In the genomic region with DNA sequence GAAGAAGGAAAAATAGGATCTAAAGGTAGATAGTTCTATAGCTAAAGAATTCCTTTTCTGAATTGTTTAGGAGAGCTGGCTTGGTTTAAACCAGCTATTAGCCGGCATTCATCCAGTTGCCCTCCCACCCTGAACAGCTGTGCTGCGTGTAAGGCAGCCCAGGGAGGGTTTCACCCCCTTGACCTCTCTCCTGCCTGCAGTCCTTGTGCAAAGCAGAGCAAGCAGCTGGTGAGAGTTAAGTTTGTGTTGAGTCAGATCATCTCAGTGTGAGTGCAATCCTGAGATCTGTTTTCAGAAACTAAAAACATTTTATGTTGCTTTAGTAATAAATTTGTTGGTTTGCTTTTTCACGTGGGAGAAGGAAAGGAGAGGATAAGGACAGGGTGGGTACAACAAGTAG, we compare ENCODE assay signal across 9 cellular contexts. TPM values are rescaled to one million over a fixed set of nuclear protein-coding genes. Genes with fewer than 3 reads are reported as not detected.
DNase-seq lines count a peak whose midpoint lies in the region; ATAC-seq and TF ChIP-seq lines count a peak whose summit lies in the region.
"Had no signal": no experiment of that assay in that cellular context is flagged by ENCODE, and none has a peak within 500 bp of the region (broad histone marks: within the 10 kb centered on the region; RNA-seq: fewer than 3 reads in every experiment).

No MANE protein-coding gene starts in this region.

- no peak for ATAC-seq in activated CD4-positive, CD25-positive, alpha-beta regulatory T cell treated with anti-CD3 and anti-CD28 coated beads, Interleukin-2, amount 50 U/mL, for 24 hours
- ATAC-seq in HG03095 (IDR thresholded peaks at IDR 0.05; ENCODE audit: unreplicated experiment) = no peak

- TF ChIP-seq POLR2A in esophagus squamous epithelium (IDR thresholded peaks at IDR 0.05) (no peak), prostate gland (IDR thresholded peaks at IDR 0.05) (no peak)

- no peak overlapping the region for H3K4me3 ChIP-seq in esophagus squamous epithelium
- H3K4me3 ChIP-seq in prostate gland = no peak overlapping the region

- H3K27me3 ChIP-seq in esophagus squamous epithelium (no peaks in the 10 kb centered on the region), prostate gland (replicated peaks; ENCODE audit: insufficient read depth) (no peaks in the 10 kb centered on the region)
- H3K27me3 ChIP-seq: neutrophil had no signal

- peaks cover 38 to 83% (median 44%) of the 10 kb centered on the region in 3 donors for H3K4me1 ChIP-seq in esophagus squamous epithelium
- H3K4me1 ChIP-seq in prostate gland (replicated peaks) = peaks cover 19% of the 10 kb centered on the region

- TF ChIP-seq CTCF in esophagus squamous epithelium (IDR thresholded peaks at IDR 0.05) (no peak), prostate gland (IDR thresholded peaks at IDR 0.05) (no peak)

- DNase-seq in DMS 273 treated with DMSO at 0.1 percent for 48 hours (lab: John Stamatoyannopoulos, UW) (peak; percentile 28), RPMI8226 (peak; percentile 89), esophagus squamous epithelium (lab: John Stamatoyannopoulos, UW) (no peak), prostate gland (ENCODE audit: low spot score) (no peak), HuH-7.5 (ENCODE audit: low spot score) (no peak), NCI-H748 (lab: John Stamatoyannopoulos, UW; ENCODE audit: unreplicated experiment) (no peak)

- H3K27ac ChIP-seq in esophagus squamous epithelium (peak overlapping the region; percentile 56 to 88 (median 84)), prostate gland (peak overlapping the region; percentile 67)
- H3K27ac ChIP-seq: neutrophil had no signal

- no peaks in the 10 kb centered on the region for H3K9me3 ChIP-seq in esophagus squamous epithelium
- H3K9me3 ChIP-seq in prostate gland = no peaks in the 10 kb centered on the region
- H3K9me3 ChIP-seq: neutrophil had no signal

- intact Hi-C loops in esophagus squamous epithelium (cut with DNase I) (no loop called here), prostate gland (cut with DNase I) (no loop called here)

- 18 to 49% methylated on average over 1 to 3 of the region's 3 CpGs for WGBS in esophagus squamous epithelium, 2 donors
- WGBS in prostate gland = 43% methylated on average over 3 of the region's 3 CpGs

- H3K36me3 ChIP-seq in esophagus squamous epithelium (peaks cover 0 to 4% (median 0%) of the 10 kb centered on the region in 3 donors), prostate gland (no peaks in the 10 kb centered on the region)
- H3K36me3 ChIP-seq: neutrophil had no signal

RNA-seq across cellular contexts. Expression of a gene that starts 13.0 kb away (rescaled TPM):
- total RNA-seq in esophagus squamous epithelium = 10 to 100 TPM; 15.8 to 37.9 (median 24.1) TPM
- 10 to 100 TPM; 26.0 to 33.1 TPM for total RNA-seq in prostate gland

RNA-seq across cellular contexts. Expression of a gene that starts 13.9 kb away (rescaled TPM):
- total RNA-seq in esophagus squamous epithelium (1 to 10 TPM; 6.3 to 8.8 (median 7.8) TPM), prostate gland (10 to 100 TPM; 12.3 to 12.6 TPM)

RNA-seq across cellular contexts. Expression of a gene that starts 46.5 kb away (rescaled TPM):
- 100 to 1,000 TPM in 1 of 4 donors, 10 to 100 TPM in 3; 54.2 to 118 (median 83.0) TPM for total RNA-seq in esophagus squamous epithelium
- 10 to 100 TPM; 89.4 to 96.1 TPM for total RNA-seq in prostate gland

Comparison
In these comparisons a context has a peak if more than half of its experiments do, and no peak if none do; other contexts are left out.
1. DNase-seq: peak in DMS 273 treated with DMSO at 0.1 percent for 48 hours (single experiment) and RPMI8226 (single experiment); none in esophagus squamous epithelium (single experiment), prostate gland (single experiment), HuH-7.5 (single experiment) and NCI-H748 (single experiment).